Comparison of ENCODE assay signal across 27 cellular contexts in genomic region chr12:92088802-92089201, GRCh38. TPM values are rescaled to one million over a fixed set of nuclear protein-coding genes. Genes with fewer than 3 reads are reported as not detected.
DNase-seq lines count a peak whose midpoint lies in the region; FAIRE-seq and TF ChIP-seq lines count a peak whose summit lies in the region.
"Had no signal": no experiment of that assay in that cellular context is flagged by ENCODE, and none has a peak within 500 bp of the region (broad histone marks: within the 10 kb centered on the region; RNA-seq: fewer than 3 reads in every experiment).

No MANE protein-coding gene starts in this region.

- H2AFZ ChIP-seq in astrocyte (ENCODE audit: low read depth, low read length) = no peak overlapping the region

- no peaks in the 10 kb centered on the region for H3K36me3 ChIP-seq in astrocyte (ENCODE audit: insufficient read depth, low read length)
- H3K36me3 ChIP-seq: brain microvascular endothelial cell had no signal

- no peak overlapping the region for H3K27ac ChIP-seq in astrocyte (ENCODE audit: low read depth, low read length)
- H3K27ac ChIP-seq: brain microvascular endothelial cell, C4-2B, coronary artery had no signal

- H3K9me3 Mint-ChIP-seq in activated naive CD4-positive, alpha-beta T cell treated with anti-CD3 and anti-CD28 coated beads, Interleukin-2, amount 50 U/mL, for 24 hours = no peaks in the 10 kb centered on the region
- no peaks in the 10 kb centered on the region for H3K9me3 Mint-ChIP-seq in activated naive CD4-positive, alpha-beta T cell treated with anti-CD3 and anti-CD28 coated beads, Interleukin-2, amount 10 ng/mL, durations not matched to agents 7 days and 5 days
- H3K9me3 Mint-ChIP-seq in astrocyte (ENCODE audit: unreplicated experiment) = no peaks in the 10 kb centered on the region
- no peaks in the 10 kb centered on the region for H3K9me3 Mint-ChIP-seq in immature natural killer cell
- H3K9me3 Mint-ChIP-seq: activated T-helper 17 cell treated with anti-CD3 and anti-CD28 coated beads, Interleukin-2, amount 50 U/mL, for 72 hours; endodermal cell; stimulated activated naive B cell treated with anti-CD40 and anti-IgM and Interleukin-4, amounts not matched to agents 10 μg/mL and 1 μg/mL and 100 μg/mL, for 72 hours had no signal

- no peaks in the 10 kb centered on the region for H4K20me1 ChIP-seq in astrocyte (ENCODE audit: insufficient read depth, low read length)

- CTCF ChIA-PET in activated naive CD4-positive, alpha-beta T cell treated with anti-CD3 and anti-CD28 coated beads, Interleukin-2, amount 10 ng/mL, durations not matched to agents 7 days and 5 days (lab: Charles Lee) = no interaction called here

- no peaks in the 10 kb centered on the region for H3K9me3 ChIP-seq in astrocyte (ENCODE audit: insufficient read depth, low read depth, low read length)

- H3K4me3 ChIP-seq in astrocyte (ENCODE audit: insufficient read depth, low read depth, low read length) = no peak overlapping the region
- H3K4me3 ChIP-seq: coronary artery had no signal

- H3K27me3 Mint-ChIP-seq in activated naive CD4-positive, alpha-beta T cell treated with anti-CD3 and anti-CD28 coated beads, Interleukin-2, amount 50 U/mL, for 24 hours = no peaks in the 10 kb centered on the region
- H3K27me3 Mint-ChIP-seq in activated naive CD4-positive, alpha-beta T cell treated with anti-CD3 and anti-CD28 coated beads, Interleukin-2, amount 10 ng/mL, durations not matched to agents 7 days and 5 days = no peaks in the 10 kb centered on the region
- H3K27me3 Mint-ChIP-seq in astrocyte (ENCODE audit: low read depth, unreplicated experiment) = no peaks in the 10 kb centered on the region
- H3K27me3 Mint-ChIP-seq in immature natural killer cell (ENCODE audit: low read depth in 3 of 3) = peaks cover 1 to 6% (median 2%) of the 10 kb centered on the region in 3 donors
- H3K27me3 Mint-ChIP-seq: activated CD8-positive, alpha-beta memory T cell treated with anti-CD3 and anti-CD28 coated beads, Interleukin-2, amount 10 ng/mL, durations not matched to agents 7 days and 5 days; activated T-helper 17 cell treated with anti-CD3 and anti-CD28 coated beads, Interleukin-2, amount 50 U/mL, for 72 hours; stimulated activated naive B cell treated with anti-CD40 and anti-IgM and Interleukin-4, amounts not matched to agents 10 μg/mL and 1 μg/mL and 100 μg/mL, for 72 hours had no signal

- H3K27me3 ChIP-seq in astrocyte (ENCODE audit: insufficient read depth, low read length) = no peaks in the 10 kb centered on the region
- H3K27me3 ChIP-seq: brain microvascular endothelial cell had no signal

- peak overlapping the region; percentile 48 for H3K27ac Mint-ChIP-seq in activated naive CD4-positive, alpha-beta T cell treated with anti-CD3 and anti-CD28 coated beads, Interleukin-2, amount 50 U/mL, for 24 hours
- H3K27ac Mint-ChIP-seq in activated naive CD4-positive, alpha-beta T cell treated with anti-CD3 and anti-CD28 coated beads, Interleukin-2, amount 10 ng/mL, durations not matched to agents 7 days and 5 days = no peak overlapping the region
- no peak overlapping the region for H3K27ac Mint-ChIP-seq in astrocyte (ENCODE audit: unreplicated experiment)
- peak overlapping the region in 1 of 6 donors; percentile 54 for H3K27ac Mint-ChIP-seq in immature natural killer cell
- H3K27ac Mint-ChIP-seq: activated CD8-positive, alpha-beta memory T cell treated with anti-CD3 and anti-CD28 coated beads, Interleukin-2, amount 10 ng/mL, durations not matched to agents 7 days and 5 days; activated T-helper 17 cell treated with anti-CD3 and anti-CD28 coated beads, Interleukin-2, amount 50 U/mL, for 72 hours; endodermal cell; stimulated activated naive B cell treated with anti-CD40 and anti-IgM and Interleukin-4, amounts not matched to agents 10 μg/mL and 1 μg/mL and 100 μg/mL, for 72 hours had no signal

- no peaks in the 10 kb centered on the region for H3K4me1 ChIP-seq in astrocyte (ENCODE audit: insufficient read depth, low read length)

- peaks cover 54% of the 10 kb centered on the region for H3K4me1 Mint-ChIP-seq in activated naive CD4-positive, alpha-beta T cell treated with anti-CD3 and anti-CD28 coated beads, Interleukin-2, amount 50 U/mL, for 24 hours
- peaks cover 9% of the 10 kb centered on the region for H3K4me1 Mint-ChIP-seq in activated naive CD4-positive, alpha-beta T cell treated with anti-CD3 and anti-CD28 coated beads, Interleukin-2, amount 10 ng/mL, durations not matched to agents 7 days and 5 days
- peaks cover 14% of the 10 kb centered on the region for H3K4me1 Mint-ChIP-seq in astrocyte (ENCODE audit: low read depth, unreplicated experiment)
- H3K4me1 Mint-ChIP-seq in immature natural killer cell = peaks cover 0 to 6% of the 10 kb centered on the region in 2 donors
- H3K4me1 Mint-ChIP-seq: endodermal cell had no signal

- no peaks in the 10 kb centered on the region for H3K79me2 ChIP-seq in astrocyte (ENCODE audit: insufficient read depth, low read length)

- H3K4me2 ChIP-seq in astrocyte (ENCODE audit: low read length) = peak overlapping the region; percentile 10

- TF ChIP-seq CTCF in astrocyte (IDR thresholded peaks at IDR 0.05; ENCODE audit: insufficient read depth, low read depth, low read length) = no peak

- H3K9ac ChIP-seq in astrocyte (ENCODE audit: low read length) = no peak overlapping the region

- H3K4me3 Mint-ChIP-seq in activated naive CD4-positive, alpha-beta T cell treated with anti-CD3 and anti-CD28 coated beads, Interleukin-2, amount 50 U/mL, for 24 hours = peak overlapping the region; percentile 51
- H3K4me3 Mint-ChIP-seq in activated naive CD4-positive, alpha-beta T cell treated with anti-CD3 and anti-CD28 coated beads, Interleukin-2, amount 10 ng/mL, durations not matched to agents 7 days and 5 days = no peak overlapping the region
- H3K4me3 Mint-ChIP-seq in astrocyte (ENCODE audit: unreplicated experiment) = no peak overlapping the region
- no peak overlapping the region for H3K4me3 Mint-ChIP-seq in immature natural killer cell
- H3K4me3 Mint-ChIP-seq: activated CD8-positive, alpha-beta memory T cell treated with anti-CD3 and anti-CD28 coated beads, Interleukin-2, amount 10 ng/mL, durations not matched to agents 7 days and 5 days; activated T-helper 17 cell treated with anti-CD3 and anti-CD28 coated beads, Interleukin-2, amount 50 U/mL, for 72 hours; endodermal cell; stimulated activated naive B cell treated with anti-CD40 and anti-IgM and Interleukin-4, amounts not matched to agents 10 μg/mL and 1 μg/mL and 100 μg/mL, for 72 hours had no signal

- in situ Hi-C loops in G401 (cut with HindIII; ENCODE audit: low sequenced_read_pairs) = no loop called here

- DNase-seq in activated naive CD4-positive, alpha-beta T cell treated with anti-CD3 and anti-CD28 coated beads, Interleukin-2, amount 10 ng/mL, durations not matched to agents 7 days and 5 days = no peak
- DNase-seq in D341Med (ENCODE audit: low spot score) (peak; percentile 41), astrocyte (ENCODE audit: low read depth) (no peak), occipital lobe (lab: John Stamatoyannopoulos, UW) (peak; percentile 34), G401 (ENCODE audit: low spot score) (no peak), immature natural killer cell (no peak), HuH-7.5 (ENCODE audit: low spot score) (no peak)
- DNase-seq: activated CD4-positive, alpha-beta T cell treated with anti-CD3 and anti-CD28 coated beads for 48 hours; activated CD8-positive, alpha-beta memory T cell treated with anti-CD3 and anti-CD28 coated beads, Interleukin-2, amount 10 ng/mL, durations not matched to agents 7 days and 5 days; brain microvascular endothelial cell; DMS79; endodermal cell; GOT3; KBM-7; NCI-H1092; NCI-H2171; NCI-H526 treated with DMSO at 0.1 percent for 48 hours; OCI-M1; retina; SIG-M5; stimulated activated naive B cell treated with anti-CD40 and anti-IgM and Interleukin-4, amounts not matched to agents 10 μg/mL and 1 μg/mL and 100 μg/mL, for 72 hours; T-helper 1 cell had no signal

- FAIRE-seq in astrocyte (lab: Jason Lieb, UNC) = no peak
- FAIRE-seq: GM12891 had no signal

- peaks cover 8% of the 10 kb centered on the region for H3K36me3 Mint-ChIP-seq in activated naive CD4-positive, alpha-beta T cell treated with anti-CD3 and anti-CD28 coated beads, Interleukin-2, amount 50 U/mL, for 24 hours
- peaks cover 3% of the 10 kb centered on the region for H3K36me3 Mint-ChIP-seq in activated naive CD4-positive, alpha-beta T cell treated with anti-CD3 and anti-CD28 coated beads, Interleukin-2, amount 10 ng/mL, durations not matched to agents 7 days and 5 days
- no peaks in the 10 kb centered on the region for H3K36me3 Mint-ChIP-seq in astrocyte (ENCODE audit: low read depth, unreplicated experiment)
- peaks cover 0 to 5% (median 3%) of the 10 kb centered on the region in 3 donors for H3K36me3 Mint-ChIP-seq in immature natural killer cell

RNA-seq across cellular contexts. Expression of gene BTG1, which starts 56.8 kb away (rescaled TPM):
- total RNA-seq in astrocyte (56.5 and 63.7 TPM in 2 replicates), occipital lobe (22.8 TPM)
- 0.10 and 0.68 TPM in 2 replicates for total RNA-seq in G401 (2014; rRNA removed; shearing (Covaris generic))
- polyA plus RNA-seq in immature natural killer cell = 100 to 1,000 TPM; 156 to 489 (median 487) TPM

Comparison
In these comparisons a context has a peak if more than half of its experiments do, and no peak if none do; other contexts are left out.
1. DNase-seq: peak in D341Med (single experiment) and occipital lobe (single experiment); none in activated naive CD4-positive, alpha-beta T cell treated with anti-CD3 and anti-CD28 coated beads, Interleukin-2, amount 10 ng/mL, durations not matched to agents 7 days and 5 days (single experiment), astrocyte (single experiment), G401 (single experiment), immature natural killer cell (0 of 3) and HuH-7.5 (single experiment).
2. RNA of gene BTG1, which starts 56.8 kb away (total RNA-seq): 56.5 to 63.7 TPM in astrocyte and 22.8 TPM in occipital lobe (single experiment); 0.10 to 0.68 TPM in G401; every median in the first group is over 10 times any median in the second.